Comparison of ENCODE assay signal across 8 cellular contexts in the genomic region with DNA sequence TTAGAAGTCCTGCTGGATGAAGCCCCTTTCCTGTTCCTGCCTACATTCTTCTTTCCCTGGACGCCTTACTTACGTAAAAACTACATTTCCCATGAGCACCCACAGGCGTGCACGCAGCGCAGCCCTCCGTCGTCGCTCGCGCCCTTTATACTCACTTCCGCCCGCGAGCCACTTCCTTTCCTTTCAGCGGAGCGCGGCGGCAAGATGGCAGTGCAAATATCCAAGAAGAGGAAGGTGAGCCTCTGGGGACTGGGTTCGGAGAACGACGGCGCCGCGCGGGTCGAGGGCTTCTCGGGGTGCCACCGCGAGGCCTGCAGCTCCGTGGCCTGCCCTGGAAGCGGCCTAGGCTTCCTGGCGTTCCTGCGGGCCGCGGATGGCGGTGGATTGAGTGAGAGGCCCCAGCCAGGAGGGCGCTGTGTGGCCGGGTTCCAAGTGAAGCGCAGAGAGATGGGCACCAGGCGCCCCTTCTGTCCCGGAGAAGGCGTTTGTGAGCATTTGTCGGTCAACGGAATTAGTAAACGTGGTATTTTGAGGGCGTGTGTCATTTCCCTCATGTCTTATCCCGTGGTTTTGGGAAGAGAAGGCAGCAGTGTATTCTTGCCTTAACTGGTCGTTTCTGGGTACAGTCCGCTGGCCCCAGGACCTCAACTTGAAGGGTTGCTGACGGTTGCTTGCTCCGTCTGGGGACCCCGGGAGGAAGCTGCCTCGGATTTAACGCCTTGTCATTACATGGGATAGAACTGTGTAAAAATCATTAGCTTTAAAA. TPM values are rescaled to one million over a fixed set of nuclear protein-coding genes. Genes with fewer than 3 reads are reported as not detected.
DNase-seq lines count a peak whose midpoint lies in the region; TF ChIP-seq lines count a peak whose summit lies in the region.

A gene (plus strand): TSS at position 175 of the 766 bp plus-strand sequence. CDS start 30 bp downstream, at position 205.

- peak within 1 kb of the TSS; percentile 98 for H3K4me3 Mint-ChIP-seq in neural progenitor cell

- H3K27me3 Mint-ChIP-seq in neural progenitor cell (ENCODE audit: insufficient read depth, low read depth): peaks cover 3% of the 10 kb centered on the region

- peak within 1 kb of the TSS; percentile 98 for H3K27ac ChIP-seq in neural progenitor cell

- peak within 1 kb of the TSS; percentile 75 for H2AFZ ChIP-seq in Loucy (ENCODE audit: low read length)
- H2AFZ ChIP-seq in neural progenitor cell (replicated peaks): peak within 1 kb of the TSS; percentile 90

- TF ChIP-seq CTCF in Loucy (conservative IDR thresholded peaks at IDR 0.05; ENCODE audit: low read length) (peak; percentile 39; the same call in 1 of the 2 replicates), foreskin fibroblast (IDR thresholded peaks at IDR 0.05; ENCODE audit: low read depth, low read length) (peak; percentile 2), neural progenitor cell (IDR thresholded peaks at IDR 0.05) (peak; percentile 42)

- H3K36me3 ChIP-seq in ES-I3 (ENCODE audit: insufficient read depth, low read length) (peaks cover 44% of the 10 kb centered on the region), Loucy (ENCODE audit: insufficient read depth, low read length) (peaks cover 37% of the 10 kb centered on the region), neural progenitor cell (peaks cover 31% of the 10 kb centered on the region)

- H3K27me3 ChIP-seq in Loucy (ENCODE audit: insufficient read depth, low read length, poor library complexity, severe bottlenecking): peaks cover 8% of the 10 kb centered on the region
- no peaks in the 10 kb centered on the region for H3K27me3 ChIP-seq in neural progenitor cell

- peak within 1 kb of the TSS; percentile 98 for H3K27ac Mint-ChIP-seq in neural progenitor cell

- H3K9me3 ChIP-seq in ES-I3 (ENCODE audit: control insufficient read depth, insufficient read depth, low read length): no peaks in the 10 kb centered on the region
- no peaks in the 10 kb centered on the region for H3K9me3 ChIP-seq in Loucy (ENCODE audit: insufficient read depth, low read depth, low read length)
- no peaks in the 10 kb centered on the region for H3K9me3 ChIP-seq in neural progenitor cell (ENCODE audit: low read depth)

- peaks cover 49% of the 10 kb centered on the region for H4K20me1 ChIP-seq in Loucy (ENCODE audit: insufficient read depth, low read length, poor library complexity, severe bottlenecking)
- peaks cover 50% of the 10 kb centered on the region for H4K20me1 ChIP-seq in neural progenitor cell (ENCODE audit: low read depth)

- peak within 1 kb of the TSS; percentile 94 for H3K4me3 ChIP-seq in Loucy (ENCODE audit: low read length, poor library complexity, severe bottlenecking)
- H3K4me3 ChIP-seq in foreskin fibroblast (ENCODE audit: low read depth in 1 of 2, low read length in 2 of 2): peak within 1 kb of the TSS; percentile 92 to 94
- H3K4me3 ChIP-seq in neural progenitor cell: peak within 1 kb of the TSS; percentile 93

- H3K9ac ChIP-seq in ES-I3 (ENCODE audit: low read depth, low read length) (peak within 1 kb of the TSS; percentile 100), Loucy (ENCODE audit: low read depth, low read length, poor library complexity, severe bottlenecking) (peak within 1 kb of the TSS; percentile 99), neural progenitor cell (peak within 1 kb of the TSS; percentile 96)

- peaks cover 8% of the 10 kb centered on the region; the same call in 1 of the 2 replicates for H3K4me1 ChIP-seq in ES-I3 (ENCODE audit: insufficient read depth, low read length)
- H3K4me1 ChIP-seq in Loucy (ENCODE audit: insufficient read depth, low read length, poor library complexity, severe bottlenecking): peaks cover 40% of the 10 kb centered on the region
- peaks cover 15% of the 10 kb centered on the region for H3K4me1 ChIP-seq in neural progenitor cell

- DNase-seq in H4 (ENCODE audit: low spot score) (peak; percentile 94), SHP77 treated with DMSO at 0.1 percent for 48 hours (lab: John Stamatoyannopoulos, UW) (peak; percentile 94), foreskin fibroblast (peak; percentile 86 to 96), neural progenitor cell (ENCODE audit: low spot score) (peak; percentile 96), stromal cell of bone marrow (ENCODE audit: low read depth) (peak; percentile 87)
- peak; percentile 96 for DNase-seq in activated effector memory CD4-positive, alpha-beta T cell treated with anti-CD3 and anti-CD28 coated beads, Interleukin-2, amount 50 U/mL, for 16 hours

- H3K79me2 ChIP-seq in Loucy (ENCODE audit: insufficient read depth, low read length) (peaks cover 53% of the 10 kb centered on the region), neural progenitor cell (ENCODE audit: low read depth) (peaks cover 53% of the 10 kb centered on the region)

- H3K9me2 ChIP-seq in Loucy (replicated peaks; ENCODE audit: low read depth, low read length): no peaks in the 10 kb centered on the region

- H3K4me2 ChIP-seq in Loucy (ENCODE audit: low read depth, low read length, poor library complexity, severe bottlenecking) (peak within 1 kb of the TSS; percentile 100), neural progenitor cell (peak within 1 kb of the TSS; percentile 91)

- no peaks in the 10 kb centered on the region for H3K9me3 Mint-ChIP-seq in neural progenitor cell

- peaks cover 32% of the 10 kb centered on the region for H3K36me3 Mint-ChIP-seq in neural progenitor cell

- peaks cover 37% of the 10 kb centered on the region for H3K4me1 Mint-ChIP-seq in neural progenitor cell

- H3F3A ChIP-seq in Loucy (ENCODE audit: low read depth) (no peaks in the 10 kb centered on the region), neural progenitor cell (ENCODE audit: low read depth) (peaks cover 56% of the 10 kb centered on the region)

RNA-seq across cellular contexts. Expression of the gene that starts here (rescaled TPM):
- total RNA-seq in H4 (2014; rRNA removed; shearing (Covaris generic)): 2,042 and 2,419 TPM in 2 replicates
- 1,927 and 1,962 TPM in 2 replicates for total RNA-seq in neural progenitor cell (ENCODE audit: low replicate concordance)

Comparison
In these comparisons a context has a peak if more than half of its experiments do, and no peak if none do; other contexts are left out.
1. Peak in every context shown above with its lines: DNase-seq, H3K4me3 ChIP-seq and H3K27ac ChIP-seq.